Comparison of ENCODE assay signal across 14 cellular contexts in the genomic region with DNA sequence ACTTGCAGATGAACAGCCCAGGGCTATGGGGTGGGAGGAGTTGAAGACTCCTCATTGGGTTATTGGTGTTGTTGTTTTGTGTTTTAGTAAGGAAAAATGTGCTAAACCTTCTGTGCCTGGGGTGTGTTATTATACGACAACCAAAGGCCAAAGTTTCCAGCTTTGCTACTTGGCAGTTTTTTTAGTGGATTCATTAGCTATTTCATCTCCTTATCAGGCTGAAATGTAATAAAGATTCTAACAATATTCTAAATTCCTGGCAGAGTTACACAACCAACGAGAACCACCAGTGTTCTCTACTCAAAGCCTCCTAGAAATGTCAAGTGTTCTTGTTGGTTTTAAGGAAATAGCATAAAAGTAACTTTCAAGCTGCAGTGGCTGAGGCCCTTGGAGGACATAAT.
DNase-seq lines count a peak whose midpoint lies in the region; ATAC-seq and TF ChIP-seq lines count a peak whose summit lies in the region.
"Had no signal": no experiment of that assay in that cellular context is flagged by ENCODE, and none has a peak within 500 bp of the region (broad histone marks: within the 10 kb centered on the region; RNA-seq: fewer than 3 reads in every experiment).

No MANE protein-coding gene starts in this region.

- TF ChIP-seq POLR2A in thyroid gland (IDR thresholded peaks at IDR 0.05) (no peak), sigmoid colon (IDR thresholded peaks at IDR 0.05) (no peak)

- H3K4me3 ChIP-seq in AG10803 (ENCODE audit: low read length) = no peak overlapping the region
- H3K4me3 ChIP-seq in left lung = no peak overlapping the region
- H3K4me3 ChIP-seq in thyroid gland (replicated peaks in 1 of 3) = no peak overlapping the region
- H3K4me3 ChIP-seq in sigmoid colon = no peak overlapping the region

- H3K27ac Mint-ChIP-seq in chondrocyte (ENCODE audit: unreplicated experiment) = peak overlapping the region; percentile 22

- WGBS in thyroid gland, 2 donors = 29 to 42% methylated on average over 2 of the region's 2 CpGs
- 26 to 69% methylated on average over 2 of the region's 2 CpGs for WGBS in sigmoid colon, 2 donors

- H3K9me3 ChIP-seq in left lung = no peaks in the 10 kb centered on the region
- no peaks in the 10 kb centered on the region for H3K9me3 ChIP-seq in thyroid gland
- no peaks in the 10 kb centered on the region for H3K9me3 ChIP-seq in sigmoid colon

- peak overlapping the region; percentile 24 to 65 for H3K27ac ChIP-seq in left lung
- peak overlapping the region; percentile 61 to 80 (median 76) for H3K27ac ChIP-seq in thyroid gland
- H3K27ac ChIP-seq in sigmoid colon = no peak overlapping the region

- no peak overlapping the region for H3K4me3 Mint-ChIP-seq in chondrocyte (ENCODE audit: unreplicated experiment)
- H3K4me3 Mint-ChIP-seq: CD4-positive, alpha-beta memory T cell had no signal

- no peak for TF ChIP-seq EP300 in sigmoid colon (IDR thresholded peaks at IDR 0.05)

- TF ChIP-seq CTCF in AG10803 (conservative IDR thresholded peaks at IDR 0.05; ENCODE audit: low read length) (no peak), chondrocyte (IDR thresholded peaks at IDR 0.05) (no peak), left lung (IDR thresholded peaks at IDR 0.05) (no peak), thyroid gland (IDR thresholded peaks at IDR 0.05) (no peak), sigmoid colon (IDR thresholded peaks at IDR 0.05) (no peak)

- peaks cover 22% of the 10 kb centered on the region for H3K4me1 Mint-ChIP-seq in chondrocyte (ENCODE audit: low read depth)
- H3K4me1 Mint-ChIP-seq: CD4-positive, alpha-beta memory T cell had no signal

- peaks cover 3 to 11% of the 10 kb centered on the region in 2 donors for H3K4me1 ChIP-seq in left lung
- peaks cover 15 to 34% of the 10 kb centered on the region in 2 donors for H3K4me1 ChIP-seq in thyroid gland
- no peaks in the 10 kb centered on the region for H3K4me1 ChIP-seq in sigmoid colon

- H3K27me3 Mint-ChIP-seq in chondrocyte (ENCODE audit: low read depth) = no peaks in the 10 kb centered on the region
- H3K27me3 Mint-ChIP-seq: CD4-positive, alpha-beta memory T cell had no signal

- no peaks in the 10 kb centered on the region for H3K36me3 ChIP-seq in left lung
- H3K36me3 ChIP-seq in thyroid gland = no peaks in the 10 kb centered on the region
- H3K36me3 ChIP-seq in sigmoid colon = no peaks in the 10 kb centered on the region

- H3K27me3 ChIP-seq in left lung (no peaks in the 10 kb centered on the region), thyroid gland (no peaks in the 10 kb centered on the region), sigmoid colon (no peaks in the 10 kb centered on the region)

- peak; percentile 37 for DNase-seq in AG10803 (ENCODE audit: low read depth)
- no peak for DNase-seq in chondrocyte (ENCODE audit: low spot score)
- no peak for DNase-seq in left lung
- DNase-seq in thyroid gland = peak; percentile 25 to 29
- no peak for DNase-seq in COLO829 (ENCODE audit: low spot score)
- no peak for DNase-seq in hepatic stellate cell (ENCODE audit: low spot score)
- DNase-seq in sigmoid colon = no peak
- DNase-seq: CD4-positive, alpha-beta memory T cell; GOT3; NCI-H1105 treated with DMSO at 0.1 percent for 48 hours; NCI-H187; NCI-H446; NCI-H748 treated with DMSO at 0.1 percent for 48 hours had no signal

- no peaks in the 10 kb centered on the region for H3K9me3 Mint-ChIP-seq in chondrocyte (ENCODE audit: low read depth)
- H3K9me3 Mint-ChIP-seq: CD4-positive, alpha-beta memory T cell had no signal

- no peaks in the 10 kb centered on the region for H3K36me3 Mint-ChIP-seq in chondrocyte (ENCODE audit: low read depth)
- H3K36me3 Mint-ChIP-seq: CD4-positive, alpha-beta memory T cell had no signal

- ATAC-seq in left lung = peak; percentile 71
- ATAC-seq in HG03280 (IDR thresholded peaks at IDR 0.05; ENCODE audit: unreplicated experiment) = no peak

- intact Hi-C loops in left lung (cut with DNase I) = no loop called here
- intact Hi-C loops in thyroid gland (cut with DNase I) = no loop called here
- intact Hi-C loops in sigmoid colon (cut with DNase I) = no loop called here

Comparison
In these comparisons a context has a peak if more than half of its experiments do, and no peak if none do; other contexts are left out.
1. DNase-seq: peak in AG10803 (single experiment) and thyroid gland (2 of 2); none in chondrocyte (single experiment), left lung (0 of 2), COLO829 (single experiment), hepatic stellate cell (single experiment) and sigmoid colon (single experiment).
2. H3K27ac ChIP-seq: peak in left lung (2 of 2) and thyroid gland (3 of 3); none in sigmoid colon (0 of 4).